ENCODE assay signal across 8 cellular contexts in genomic region chr15:90219421-90220141, GRCh38. TPM values are rescaled to one million over a fixed set of nuclear protein-coding genes. Genes with fewer than 3 reads are reported as not detected.
A peak's percentile ranks its signal among the peaks of the same experiment; 100 is the strongest.
DNase-seq lines count a peak whose midpoint lies in the region; ATAC-seq and TF ChIP-seq lines count a peak whose summit lies in the region.

No MANE protein-coding gene starts in this region.

- POLR2A ChIA-PET in AG04450 (lab: Yijun Ruan, JAX): interaction anchor here (0.7 kb wide), 1 partner anchor 324 kb away, joined by 4 read pairs; no protein-coding TSS in a partner anchor
- POLR2A ChIA-PET in T-cell (lab: Charles Lee): no interaction called here

- DNase-seq in AG04450 (ENCODE audit: low read depth, low spot score) (no peak), T-cell (peak in 33 of 34 experiments; percentile 20 to 67 (median 50)), astrocyte of the hippocampus (ENCODE audit: low read depth, low spot score) (peak; percentile 53), left colon (peak in 1 of 2 donors; percentile 67), NCI-H128 (lab: John Stamatoyannopoulos, UW; ENCODE audit: unreplicated experiment) (no peak)
- peak; percentile 37 to 48 for DNase-seq in stimulated activated CD8-positive, alpha-beta memory T cell treated with anti-CD3 and anti-CD28 coated beads, Interleukin-2, amount 100 ng/mL, for 48 hours (ENCODE audit: low read depth in 2 of 2)

- no peak overlapping the region for H3K27ac Mint-ChIP-seq in T-cell

- H3K9me3 ChIP-seq in AG04450 (ENCODE audit: control insufficient read depth, insufficient read depth, low read length): no peaks in the 10 kb centered on the region; the same call in 1 of the 2 replicates

- intact Hi-C loops in left colon (cut with DNase I, micrococcal nuclease): no loop called here

- peaks cover 7 to 22% (median 17%) of the 10 kb centered on the region in 3 donors for H3K4me1 Mint-ChIP-seq in T-cell

- H3K36me3 Mint-ChIP-seq in T-cell: peaks cover 13% of the 10 kb centered on the region

- no peak overlapping the region for H3K4me3 Mint-ChIP-seq in T-cell

- CTCF ChIA-PET in AG04450 (lab: Charles Lee): interaction anchor here (0.6 to 1.4 kb wide), 3 partner anchors 8 to 68 kb away, joined by 4 to 6 read pairs (median 5); no protein-coding TSS in a partner anchor
- CTCF ChIA-PET in T-cell (lab: Charles Lee): interaction anchor here in 1 of 2 donors (0.6 kb wide), 1 partner anchor 509 kb away, joined by 3 read pairs; no protein-coding TSS in a partner anchor

- H3K4me3 ChIP-seq in AG04450 (ENCODE audit: low read depth, low read length): no peak overlapping the region

- no peaks in the 10 kb centered on the region for H3K27me3 Mint-ChIP-seq in T-cell

- ATAC-seq in GM18868 (IDR thresholded peaks at IDR 0.05; ENCODE audit: unreplicated experiment) (peak; percentile 43), T-cell (replicated peaks in 1 of 4) (peak; percentile 76 to 90 (median 79)), left colon (peak; percentile 34), HG02588 (IDR thresholded peaks at IDR 0.05; ENCODE audit: unreplicated experiment) (no peak)

- H3K27me3 ChIP-seq in AG04450 (ENCODE audit: control insufficient read depth, insufficient read depth, low read length): no peaks in the 10 kb centered on the region

- H3K9me3 Mint-ChIP-seq in T-cell: no peaks in the 10 kb centered on the region

- TF ChIP-seq CTCF in AG04450 (IDR thresholded peaks at IDR 0.05; ENCODE audit: low read depth, low read length): peak; percentile 68

- no peak overlapping the region for H3K27ac ChIP-seq in AG04450 (ENCODE audit: low read depth, low read length)

RNA-seq across cellular contexts. Expression of gene CIB1, which starts 14.2 kb away (rescaled TPM):
- 40.4 and 55.3 TPM in 2 replicates for polyA plus RNA-seq in AG04450 (2011; rRNA removed)
- polyA minus RNA-seq in AG04450 (2011; rRNA and poly(A)+ RNA removed): 15.6 and 19.5 TPM in 2 replicates
- total RNA-seq in T-cell: 100 to 1,000 TPM; 112 to 201 (median 139) TPM
- 100 to 1,000 TPM; 235 to 242 TPM for total RNA-seq in left colon

RNA-seq across cellular contexts. Expression of gene GDPGP1, which starts 14.4 kb away (rescaled TPM):
- 2.7 and 2.8 TPM in 2 replicates for polyA plus RNA-seq in AG04450 (2011; rRNA removed)
- 8.4 and 16.3 TPM in 2 replicates for polyA minus RNA-seq in AG04450 (2011; rRNA and poly(A)+ RNA removed)
- total RNA-seq in T-cell (10 to 100 TPM in 3 of 5 donors, 1 to 10 TPM in 2; 7.9 to 14.5 (median 12.1) TPM), left colon (10 to 100 TPM; 19.6 to 22.3 TPM)

RNA-seq across cellular contexts. Expression of gene SEMA4B, which starts 18.5 kb away (rescaled TPM):
- polyA plus RNA-seq in AG04450 (2011; rRNA removed): 13.5 and 17.9 TPM in 2 replicates
- polyA minus RNA-seq in AG04450 (2011; rRNA and poly(A)+ RNA removed): 17.7 and 22.3 TPM in 2 replicates
- total RNA-seq in T-cell: 10 to 100 TPM; 11.7 to 34.7 (median 25.4) TPM
- total RNA-seq in left colon: 100 to 1,000 TPM in 1 of 2 donors, 10 to 100 TPM in 1; 97.2 to 165 TPM

RNA-seq across cellular contexts. Expression of gene TTLL13, which starts 29.8 kb away (rescaled TPM):
- polyA plus RNA-seq in AG04450 (2011; rRNA removed): 0.04 and 0.07 TPM in 2 replicates
- not detected in 2 replicates for polyA minus RNA-seq in AG04450 (2011; rRNA and poly(A)+ RNA removed)
- total RNA-seq in T-cell (1 to 10 TPM in 2 of 5 donors, under 1 TPM in 3; 0.46 to 1.7 (median 0.70) TPM), left colon (under 1 TPM; 0.47 to 0.58 TPM)

RNA-seq across cellular contexts. Expression of gene NGRN, which starts 45.9 kb away (rescaled TPM):
- 77.6 and 81.8 TPM in 2 replicates for polyA plus RNA-seq in AG04450 (2011; rRNA removed)
- 29.8 and 31.7 TPM in 2 replicates for polyA minus RNA-seq in AG04450 (2011; rRNA and poly(A)+ RNA removed)
- total RNA-seq in T-cell: 10 to 100 TPM; 44.5 to 53.1 (median 46.1) TPM
- total RNA-seq in left colon: 10 to 100 TPM; 47.8 to 57.0 TPM

Comparison
In these comparisons a context has a peak if more than half of its experiments do, and no peak if none do; other contexts are left out.
1. DNase-seq: peak in T-cell (33 of 34), astrocyte of the hippocampus (single experiment) and stimulated activated CD8-positive, alpha-beta memory T cell treated with anti-CD3 and anti-CD28 coated beads, Interleukin-2, amount 100 ng/mL, for 48 hours (2 of 2); none in AG04450 (single experiment) and NCI-H128 (single experiment).